Comparison of ENCODE assay signal across 1 cellular context in genomic region chr11:117817213-117818035, GRCh38.
TF ChIP-seq lines count a peak whose summit lies in the region.

No MANE protein-coding gene starts in this region.

TF ChIP-seq in HepG2, 621 proteins besides CTCF, POLR2A, EP300 and RAD21 (continues in another document):
- TF ChIP-seq SOX5 (CRISPR knock-in tag; IDR thresholded peaks at IDR 0.05; ENCODE audit: borderline replicate concordance): 0 out of 2 replicates have a peak, but pooled peaks have one; percentile 10
- TF ChIP-seq NFAT5 (CRISPR knock-in tag; IDR thresholded peaks at IDR 0.05): peak; percentile 45; the same call in 1 of the 2 replicates
- TF ChIP-seq AGO2 (optimal IDR thresholded peaks at IDR 0.05; ENCODE audit: low read depth, low read length): peak; percentile 18
- 0 out of 2 replicates have a peak, but pooled peaks have one; percentile 18 for TF ChIP-seq ZNF607 (CRISPR knock-in tag; IDR thresholded peaks at IDR 0.05; ENCODE audit: borderline replicate concordance)
- TF ChIP-seq, protein P1, sequence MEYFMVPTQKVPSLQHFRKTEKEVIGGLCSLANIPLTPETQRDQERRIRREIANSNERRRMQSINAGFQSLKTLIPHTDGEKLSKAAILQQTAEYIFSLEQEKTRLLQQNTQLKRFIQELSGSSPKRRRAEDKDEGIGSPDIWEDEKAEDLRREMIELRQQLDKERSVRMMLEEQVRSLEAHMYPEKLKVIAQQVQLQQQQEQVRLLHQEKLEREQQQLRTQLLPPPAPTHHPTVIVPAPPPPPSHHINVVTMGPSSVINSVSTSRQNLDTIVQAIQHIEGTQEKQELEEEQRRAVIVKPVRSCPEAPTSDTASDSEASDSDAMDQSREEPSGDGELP (IDR thresholded peaks at IDR 0.05; ENCODE audit: borderline replicate concordance, low read depth): peak; percentile 81
- no peak for TF ChIP-seq ZNF430 (CRISPR knock-in tag; IDR thresholded peaks at IDR 0.05)
- TF ChIP-seq ARID4A (CRISPR knock-in tag; IDR thresholded peaks at IDR 0.05; ENCODE audit: borderline replicate concordance): peak; percentile 22; the same call in 1 of the 2 replicates
- no peak for TF ChIP-seq STAT5B (CRISPR knock-in tag; IDR thresholded peaks at IDR 0.05)
- TF ChIP-seq, protein P2, sequence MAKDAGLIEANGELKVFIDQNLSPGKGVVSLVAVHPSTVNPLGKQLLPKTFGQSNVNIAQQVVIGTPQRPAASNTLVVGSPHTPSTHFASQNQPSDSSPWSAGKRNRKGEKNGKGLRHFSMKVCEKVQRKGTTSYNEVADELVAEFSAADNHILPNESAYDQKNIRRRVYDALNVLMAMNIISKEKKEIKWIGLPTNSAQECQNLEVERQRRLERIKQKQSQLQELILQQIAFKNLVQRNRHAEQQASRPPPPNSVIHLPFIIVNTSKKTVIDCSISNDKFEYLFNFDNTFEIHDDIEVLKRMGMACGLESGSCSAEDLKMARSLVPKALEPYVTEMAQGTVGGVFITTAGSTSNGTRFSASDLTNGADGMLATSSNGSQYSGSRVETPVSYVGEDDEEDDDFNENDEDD (CRISPR knock-in tag; IDR thresholded peaks at IDR 0.05; ENCODE audit: borderline replicate concordance): peak; percentile 26; the same call in 1 of the 2 replicates
- TF ChIP-seq, protein P3, sequence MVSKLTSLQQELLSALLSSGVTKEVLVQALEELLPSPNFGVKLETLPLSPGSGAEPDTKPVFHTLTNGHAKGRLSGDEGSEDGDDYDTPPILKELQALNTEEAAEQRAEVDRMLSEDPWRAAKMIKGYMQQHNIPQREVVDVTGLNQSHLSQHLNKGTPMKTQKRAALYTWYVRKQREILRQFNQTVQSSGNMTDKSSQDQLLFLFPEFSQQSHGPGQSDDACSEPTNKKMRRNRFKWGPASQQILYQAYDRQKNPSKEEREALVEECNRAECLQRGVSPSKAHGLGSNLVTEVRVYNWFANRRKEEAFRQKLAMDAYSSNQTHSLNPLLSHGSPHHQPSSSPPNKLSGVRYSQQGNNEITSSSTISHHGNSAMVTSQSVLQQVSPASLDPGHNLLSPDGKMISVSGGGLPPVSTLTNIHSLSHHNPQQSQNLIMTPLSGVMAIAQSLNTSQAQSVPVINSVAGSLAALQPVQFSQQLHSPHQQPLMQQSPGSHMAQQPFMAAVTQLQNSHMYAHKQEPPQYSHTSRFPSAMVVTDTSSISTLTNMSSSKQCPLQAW (CRISPR knock-in tag; IDR thresholded peaks at IDR 0.05): peak; percentile 28; the same call in 1 of the 2 replicates
- TF ChIP-seq PHF21A (CRISPR knock-in tag; IDR thresholded peaks at IDR 0.05): peak; percentile 40; the same call in 1 of the 2 replicates
- TF ChIP-seq SMC3 (IDR thresholded peaks at IDR 0.05; ENCODE audit: low read length): peak; percentile 81
- TF ChIP-seq FOXC1 (CRISPR knock-in tag; IDR thresholded peaks at IDR 0.05; ENCODE audit: borderline replicate concordance): peak; percentile 66
- TF ChIP-seq TBX2 (CRISPR knock-in tag; IDR thresholded peaks at IDR 0.05; ENCODE audit: borderline replicate concordance): 0 out of 2 replicates have a peak, but pooled peaks have one; percentile 2
- 0 out of 2 replicates have a peak, but pooled peaks have one; percentile 44 for TF ChIP-seq ZNF772 (CRISPR knock-in tag; IDR thresholded peaks at IDR 0.05)
- no peak; the same call in 1 of the 2 replicates for TF ChIP-seq PITX1 (CRISPR knock-in tag; IDR thresholded peaks at IDR 0.05)
- TF ChIP-seq POLR2G (IDR thresholded peaks at IDR 0.05; ENCODE audit: low read depth, low read length): peak; percentile 52
- peak; percentile 72 for TF ChIP-seq XRCC5 (optimal IDR thresholded peaks at IDR 0.05; ENCODE audit: low read length)
- TF ChIP-seq ZNF350 (CRISPR knock-in tag; IDR thresholded peaks at IDR 0.05; ENCODE audit: borderline replicate concordance, low read depth): 0 out of 2 replicates have a peak, but pooled peaks have one; percentile 28
- TF ChIP-seq ZNF883 (CRISPR knock-in tag; IDR thresholded peaks at IDR 0.05; ENCODE audit: not compliant biosample characterization): peak; percentile 46
- peak; percentile 17 for TF ChIP-seq YY1 (IDR thresholded peaks at IDR 0.05; ENCODE audit: insufficient read depth, insufficient replicate concordance, low read depth, low read length)
- peak; percentile 68 for TF ChIP-seq KDM2A (CRISPR knock-in tag; IDR thresholded peaks at IDR 0.05; ENCODE audit: borderline replicate concordance, low read depth)
- no peak for TF ChIP-seq NONO (IDR thresholded peaks at IDR 0.05)
- TF ChIP-seq NONO (CRISPR knock-in tag; conservative IDR thresholded peaks at IDR 0.05): 0 out of 2 replicates have a peak, but pooled peaks have one; percentile 15
- TF ChIP-seq, protein P4, sequence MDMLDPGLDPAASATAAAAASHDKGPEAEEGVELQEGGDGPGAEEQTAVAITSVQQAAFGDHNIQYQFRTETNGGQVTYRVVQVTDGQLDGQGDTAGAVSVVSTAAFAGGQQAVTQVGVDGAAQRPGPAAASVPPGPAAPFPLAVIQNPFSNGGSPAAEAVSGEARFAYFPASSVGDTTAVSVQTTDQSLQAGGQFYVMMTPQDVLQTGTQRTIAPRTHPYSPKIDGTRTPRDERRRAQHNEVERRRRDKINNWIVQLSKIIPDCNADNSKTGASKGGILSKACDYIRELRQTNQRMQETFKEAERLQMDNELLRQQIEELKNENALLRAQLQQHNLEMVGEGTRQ (IDR thresholded peaks at IDR 0.05; ENCODE audit: low read depth, low read length): no peak
- TF ChIP-seq, protein P4 (CRISPR knock-in tag; IDR thresholded peaks at IDR 0.05; ENCODE audit: borderline replicate concordance): peak; percentile 23; the same call in 1 of the 2 replicates
- 0 out of 2 replicates have a peak, but pooled peaks have one; percentile 69 for TF ChIP-seq ZNF44 (CRISPR knock-in tag; IDR thresholded peaks at IDR 0.05)
- peak; percentile 74 for TF ChIP-seq HNRNPH1 (optimal IDR thresholded peaks at IDR 0.05; ENCODE audit: low read depth, low read length)
- no peak for TF ChIP-seq GABPA (IDR thresholded peaks at IDR 0.05; ENCODE audit: low read depth, low read length)
- no peak for TF ChIP-seq GABPA (CRISPR knock-in tag; IDR thresholded peaks at IDR 0.05; ENCODE audit: low read depth)
- no peak for TF ChIP-seq PRDM15 (CRISPR knock-in tag; IDR thresholded peaks at IDR 0.05)
- TF ChIP-seq SOX13 (IDR thresholded peaks at IDR 0.05): no peak
- no peak for TF ChIP-seq SOX13 (CRISPR knock-in tag; conservative IDR thresholded peaks at IDR 0.05 in 1 of 2, IDR thresholded peaks at IDR 0.05 in 1 of 2)
- TF ChIP-seq ZNF501 (CRISPR knock-in tag; IDR thresholded peaks at IDR 0.05): no peak
- no peak for TF ChIP-seq ZSCAN20 (CRISPR knock-in tag; IDR thresholded peaks at IDR 0.05; ENCODE audit: borderline replicate concordance)
- TF ChIP-seq FOXO1 (CRISPR knock-in tag; IDR thresholded peaks at IDR 0.05): 0 out of 2 replicates have a peak, but pooled peaks have one; percentile 17
- no peak for TF ChIP-seq LCORL (IDR thresholded peaks at IDR 0.05)
- peak; percentile 61 for TF ChIP-seq LCORL (CRISPR knock-in tag; IDR thresholded peaks at IDR 0.05)
- TF ChIP-seq ZNF580 (CRISPR knock-in tag; IDR thresholded peaks at IDR 0.05; ENCODE audit: borderline replicate concordance, low read depth): peak; percentile 25; the same call in 1 of the 2 replicates
- TF ChIP-seq RBM22 (optimal IDR thresholded peaks at IDR 0.05; ENCODE audit: low read length): peak; percentile 30
- 0 out of 2 replicates have a peak, but pooled peaks have one; percentile 21 for TF ChIP-seq ZNF331 (CRISPR knock-in tag; IDR thresholded peaks at IDR 0.05)
- 0 out of 2 replicates have a peak, but pooled peaks have one; percentile 26 for TF ChIP-seq ERF (CRISPR knock-in tag; IDR thresholded peaks at IDR 0.05)
- peak; percentile 34; the same call in 1 of the 2 replicates for TF ChIP-seq MAZ (IDR thresholded peaks at IDR 0.05; ENCODE audit: borderline replicate concordance, low read depth, low read length)
- no peak for TF ChIP-seq MAZ (CRISPR knock-in tag; IDR thresholded peaks at IDR 0.05; ENCODE audit: low read depth)
